ENCODE assay signal across 22 cellular contexts in the genomic region with DNA sequence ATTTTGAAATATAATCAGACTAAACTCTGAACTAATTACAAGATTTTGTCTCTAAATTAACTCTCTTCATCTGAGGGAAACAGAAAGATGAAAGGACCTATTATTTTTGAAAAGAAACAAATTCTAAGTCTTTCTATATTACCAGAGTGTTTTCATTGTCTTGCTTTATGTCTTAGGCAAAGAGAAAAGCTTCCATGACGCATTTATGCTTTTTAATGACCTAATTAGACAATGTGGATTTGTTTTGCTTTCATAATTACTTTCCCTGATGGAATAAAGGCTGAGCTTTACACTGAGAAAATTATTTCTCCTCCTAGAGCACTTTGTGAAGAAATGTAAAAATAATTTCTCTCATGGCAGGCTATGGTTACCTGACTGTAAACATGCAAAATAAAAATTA.
"Had no signal": no experiment of that assay in that cellular context is flagged by ENCODE, and none has a peak within 500 bp of the region (broad histone marks: within the 10 kb centered on the region; RNA-seq: fewer than 3 reads in every experiment).

No MANE protein-coding gene starts in this region.

- H3K4me1 Mint-ChIP-seq: stimulated activated naive B cell treated with anti-CD40 and anti-IgM and Interleukin-4, amounts not matched to agents 10 μg/mL and 1 μg/mL and 100 μg/mL, for 72 hours had no signal

- ATAC-seq: activated T-cell treated with anti-CD3 and anti-CD28 coated beads, Interleukin-2, amount 50 U/mL, for 72 hours; natural killer cell treated with Interleukin-12 subunit alpha and Interleukin-12 subunit beta and Interleukin-15 and Interleukin-18, amount 100 ng/mL, for 72 hours; stimulated activated naive B cell treated with anti-CD40 and anti-IgM and Interleukin-4, amounts not matched to agents 10 μg/mL and 1 μg/mL and 100 μg/mL, for 72 hours had no signal

- FAIRE-seq: bronchial epithelial cell had no signal

- H3K9me3 Mint-ChIP-seq: activated T-cell treated with anti-CD3 and anti-CD28 coated beads, Interleukin-2, amount 50 U/mL, for 72 hours; mesothelial cell of epicardium; natural killer cell treated with Interleukin-12 subunit alpha and Interleukin-12 subunit beta and Interleukin-15 and Interleukin-18, amount 100 ng/mL, for 72 hours; stimulated activated naive B cell treated with anti-CD40 and anti-IgM and Interleukin-4, amounts not matched to agents 10 μg/mL and 1 μg/mL and 100 μg/mL, for 72 hours had no signal

- DNase-seq: activated CD4-positive, alpha-beta T cell treated with anti-CD3 and anti-CD28 coated beads, Interleukin-2, amount 50 U/mL, for 4 hours; activated CD4-positive, CD25-positive, alpha-beta regulatory T cell treated with anti-CD3 and anti-CD28 coated beads, Interleukin-2, amount 50 U/mL, for 72 hours; activated effector memory CD4-positive, alpha-beta T cell treated with anti-CD3 and anti-CD28 coated beads, Interleukin-2, amount 50 U/mL, for 16 hours; activated naive CD4-positive, alpha-beta T cell treated with anti-CD3 and anti-CD28 coated beads, Interleukin-2, amount 50 U/mL, for 16 hours; activated T-cell treated with anti-CD3 and anti-CD28 coated beads, Interleukin-2, amount 50 U/mL, for 72 hours; aorta; cerebellar nuclear complex; cortex of kidney; effector CD4-positive, alpha-beta T cell; esophagus squamous epithelium; foreskin fibroblast; glutamatergic neuron; islet precursor cell; posterior cingulate gyrus; stimulated activated naive B cell treated with anti-CD40 and anti-IgM and Interleukin-4, amounts not matched to agents 10 μg/mL and 1 μg/mL and 100 μg/mL, for 72 hours; upper lobe of left lung had no signal

- H3K27me3 ChIP-seq: esophagus squamous epithelium, upper lobe of left lung had no signal

- H3K27ac ChIP-seq: esophagus squamous epithelium, upper lobe of left lung had no signal

- H3K4me3 ChIP-seq: esophagus squamous epithelium, lung, thoracic aorta, upper lobe of left lung had no signal

- H3K4me1 ChIP-seq: esophagus squamous epithelium, upper lobe of left lung had no signal

- H3K27ac Mint-ChIP-seq: activated T-cell treated with anti-CD3 and anti-CD28 coated beads, Interleukin-2, amount 50 U/mL, for 72 hours; mesothelial cell of epicardium; natural killer cell treated with Interleukin-12 subunit alpha and Interleukin-12 subunit beta and Interleukin-15 and Interleukin-18, amount 100 ng/mL, for 72 hours; stimulated activated naive B cell treated with anti-CD40 and anti-IgM and Interleukin-4, amounts not matched to agents 10 μg/mL and 1 μg/mL and 100 μg/mL, for 72 hours; T-helper 1 cell treated with Interleukin-12 subunit alpha and Interleukin-12 subunit beta and Interleukin-4 antibody, amounts not matched to agents 30 μg/mL and 1 μg/mL, for 36 hours had no signal

- H3K36me3 ChIP-seq: esophagus squamous epithelium, thoracic aorta, upper lobe of left lung had no signal

- H3K27me3 Mint-ChIP-seq: natural killer cell treated with Interleukin-12 subunit alpha and Interleukin-12 subunit beta and Interleukin-15 and Interleukin-18, amount 100 ng/mL, for 72 hours; stimulated activated naive B cell treated with anti-CD40 and anti-IgM and Interleukin-4, amounts not matched to agents 10 μg/mL and 1 μg/mL and 100 μg/mL, for 72 hours had no signal

- H3K36me3 Mint-ChIP-seq: mesothelial cell of epicardium; natural killer cell treated with Interleukin-12 subunit alpha and Interleukin-12 subunit beta and Interleukin-15 and Interleukin-18, amount 100 ng/mL, for 72 hours; stimulated activated naive B cell treated with anti-CD40 and anti-IgM and Interleukin-4, amounts not matched to agents 10 μg/mL and 1 μg/mL and 100 μg/mL, for 72 hours had no signal

- H3K9me3 ChIP-seq: esophagus squamous epithelium, thoracic aorta, upper lobe of left lung had no signal

- H3K4me3 Mint-ChIP-seq: activated T-cell treated with anti-CD3 and anti-CD28 coated beads, Interleukin-2, amount 50 U/mL, for 72 hours; mesothelial cell of epicardium; natural killer cell treated with Interleukin-12 subunit alpha and Interleukin-12 subunit beta and Interleukin-15 and Interleukin-18, amount 100 ng/mL, for 72 hours; stimulated activated naive B cell treated with anti-CD40 and anti-IgM and Interleukin-4, amounts not matched to agents 10 μg/mL and 1 μg/mL and 100 μg/mL, for 72 hours; T-helper 1 cell treated with Interleukin-12 subunit alpha and Interleukin-12 subunit beta and Interleukin-4 antibody, amounts not matched to agents 30 μg/mL and 1 μg/mL, for 36 hours had no signal
